Comparison of ENCODE assay signal across 8 cellular contexts in the genomic region with DNA sequence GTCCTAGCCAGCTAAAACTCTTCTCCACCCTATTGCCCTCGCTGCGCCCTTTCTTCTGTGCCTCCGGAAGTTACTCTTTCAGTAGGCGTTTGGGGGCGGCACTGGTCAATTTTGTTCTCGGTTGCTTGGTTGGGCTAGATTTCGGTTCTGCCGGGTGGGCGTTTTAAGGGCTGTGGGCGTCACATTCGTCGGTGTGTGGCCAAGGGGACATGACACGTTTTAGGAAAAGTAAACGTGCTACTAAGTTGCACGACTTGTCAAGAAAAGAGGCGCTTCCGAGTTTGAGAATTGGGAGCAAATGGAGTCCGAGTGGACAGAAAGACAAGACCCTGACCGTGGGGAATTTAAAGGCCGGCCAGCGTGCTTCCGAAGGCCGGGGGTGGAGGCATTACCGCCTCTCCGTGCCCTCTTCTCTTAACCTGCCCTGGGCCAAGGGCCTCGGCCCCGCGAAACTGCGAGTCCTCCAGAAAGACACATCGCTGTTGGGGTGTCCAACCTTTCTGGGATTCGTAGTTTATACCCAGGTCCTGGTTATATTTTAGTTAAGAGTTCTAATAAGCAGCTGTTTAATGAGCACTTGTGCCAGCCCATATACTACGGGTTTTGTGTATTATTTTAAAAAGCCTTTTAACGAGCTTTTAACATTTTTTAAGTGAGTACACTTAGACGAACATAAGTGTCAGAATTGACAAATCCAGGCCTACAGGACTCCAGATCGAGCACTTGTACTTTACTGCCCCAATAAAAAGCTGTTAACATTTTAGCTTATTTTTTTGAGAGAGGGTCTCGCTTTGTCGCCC. TPM values are rescaled to one million over a fixed set of nuclear protein-coding genes. Genes with fewer than 3 reads are reported as not detected.
DNase-seq lines count a peak whose midpoint lies in the region; ATAC-seq and TF ChIP-seq lines count a peak whose summit lies in the region.

No MANE protein-coding gene starts in this region.

- peak overlapping the region; percentile 83 for H3K4me2 ChIP-seq in SU-DHL-6 (ENCODE audit: low read depth, low read length, poor library complexity, severe bottlenecking)

- H3K36me3 ChIP-seq in HUES48 (ENCODE audit: control insufficient read depth, insufficient read depth, low read length) (peaks cover 31% of the 10 kb centered on the region), SU-DHL-6 (ENCODE audit: low read length) (peaks cover 12% of the 10 kb centered on the region)

- no peaks in the 10 kb centered on the region for H3K9me2 ChIP-seq in SU-DHL-6 (replicated peaks; ENCODE audit: insufficient read depth, low read length)

- H4K20me1 ChIP-seq in SU-DHL-6 (ENCODE audit: low read depth, low read length): no peaks in the 10 kb centered on the region

- H3K4me3 ChIP-seq in HUES48 (ENCODE audit: low read depth, low read length) (peak overlapping the region; percentile 95), SU-DHL-6 (ENCODE audit: insufficient read depth, low read length, poor library complexity, severe bottlenecking) (peak overlapping the region; percentile 91)

- peak overlapping the region; percentile 81 for H2AFZ ChIP-seq in SU-DHL-6 (ENCODE audit: low read depth, low read length, severe bottlenecking)

- H3K27ac ChIP-seq in HUES48 (ENCODE audit: low read depth, low read length): peak overlapping the region; percentile 100
- H3K27ac ChIP-seq in SU-DHL-6 (ENCODE audit: low read depth, low read length): peak overlapping the region; percentile 89

- H3F3A ChIP-seq in SU-DHL-6 (ENCODE audit: insufficient read depth): peaks cover 19% of the 10 kb centered on the region

- no peaks in the 10 kb centered on the region for H3K27me3 ChIP-seq in HUES48 (ENCODE audit: control insufficient read depth, insufficient read depth, low read length)
- no peaks in the 10 kb centered on the region for H3K27me3 ChIP-seq in SU-DHL-6 (ENCODE audit: low read length)

- H3K9ac ChIP-seq in HUES48 (ENCODE audit: low read depth, low read length) (peak overlapping the region; percentile 91), SU-DHL-6 (ENCODE audit: low read length) (peak overlapping the region; percentile 83)

- intact Hi-C loops in left colon (cut with DNase I, micrococcal nuclease): no loop called here

- peaks cover 45% of the 10 kb centered on the region for H3K79me2 ChIP-seq in SU-DHL-6 (ENCODE audit: insufficient read depth, low read length)

- peaks cover 5% of the 10 kb centered on the region; the same call in 1 of the 2 replicates for H3K4me1 ChIP-seq in HUES48 (ENCODE audit: control insufficient read depth, insufficient read depth, low read length)

- DNase-seq in DMS53 (lab: John Stamatoyannopoulos, UW): peak; percentile 99
- DNase-seq in DMS53 treated with DMSO at 0.1 percent for 48 hours (lab: John Stamatoyannopoulos, UW; ENCODE audit: unreplicated experiment): no peak
- DNase-seq in cerebellar cortex (ENCODE audit: low spot score): peak; percentile 95
- peak; percentile 92 to 93 for DNase-seq in left colon
- DNase-seq in stimulated activated CD4-positive, alpha-beta T cell treated with anti-CD3 and anti-CD28 coated beads, Interleukin-4, amount 100 ng/mL, for 24 hours: peak; percentile 89

- TF ChIP-seq CTCF in SU-DHL-6 (IDR thresholded peaks at IDR 0.05; ENCODE audit: insufficient read depth, low read length, poor library complexity, severe bottlenecking): no peak

- ATAC-seq in GM21447 (IDR thresholded peaks at IDR 0.05; ENCODE audit: unreplicated experiment) (peak; percentile 67), left colon (peak; percentile 70)

- H3K9me3 ChIP-seq in HUES48 (ENCODE audit: control insufficient read depth, insufficient read depth, low read length) (no peaks in the 10 kb centered on the region), SU-DHL-6 (ENCODE audit: insufficient read depth, low read length) (no peaks in the 10 kb centered on the region)

RNA-seq across cellular contexts. Expression of gene BAG6, which starts 0.7 kb away (rescaled TPM):
- 100 to 1,000 TPM; 272 to 282 TPM for total RNA-seq in left colon

RNA-seq across cellular contexts. Expression of gene APOM, which starts 2.6 kb away (rescaled TPM):
- total RNA-seq in left colon: 1 to 10 TPM; 2.0 to 3.1 TPM

RNA-seq across cellular contexts. Expression of gene C6orf47, which starts 7.5 kb away (rescaled TPM):
- total RNA-seq in left colon: 10 to 100 TPM; 35.7 to 36.3 TPM

RNA-seq across cellular contexts. Expression of gene GPANK1, which starts 11.7 kb away (rescaled TPM):
- total RNA-seq in left colon: 10 to 100 TPM; 11.1 to 15.2 TPM

RNA-seq across cellular contexts. Expression of gene CSNK2B, which starts 12.8 kb away (rescaled TPM):
- total RNA-seq in left colon: 100 to 1,000 TPM; 137 to 155 TPM
